In genomic region chr9:2013688-2014087, GRCh38 we compare ENCODE assay signal across 9 cellular contexts. TPM values are rescaled to one million over a fixed set of nuclear protein-coding genes. Genes with fewer than 3 reads are reported as not detected.
DNase-seq lines count a peak whose midpoint lies in the region; ATAC-seq and TF ChIP-seq lines count a peak whose summit lies in the region.
"Had no signal": no experiment of that assay in that cellular context is flagged by ENCODE, and none has a peak within 500 bp of the region (broad histone marks: within the 10 kb centered on the region; RNA-seq: fewer than 3 reads in every experiment).

No MANE protein-coding gene starts in this region.

- no peak overlapping the region for H4K8ac ChIP-seq in mesendoderm (ENCODE audit: low read depth, low read length)

- H3K9me3 ChIP-seq in T-helper 17 cell (ENCODE audit: control insufficient read depth, low read length, poor library complexity, severe bottlenecking) (no peaks in the 10 kb centered on the region), skeletal muscle tissue (ENCODE audit: control insufficient read depth in 3 of 3, low read length in 3 of 3) (no peaks in the 10 kb centered on the region)

- TF ChIP-seq CTCF in GM23338 (conservative IDR thresholded peaks at IDR 0.05; ENCODE audit: low read depth in 2 of 2), result no peak

- H3F3A ChIP-seq in GM23338 (replicated peaks; ENCODE audit: low read depth), result no peaks in the 10 kb centered on the region

- H3K27ac Mint-ChIP-seq in GM23338 (no peak overlapping the region), T-helper 17 cell (peak overlapping the region; percentile 94)

- H3K27ac ChIP-seq in GM23338 (ENCODE audit: low read depth), result no peak overlapping the region
- peak overlapping the region; percentile 87 for H3K27ac ChIP-seq in skeletal muscle tissue (ENCODE audit: low read depth, low read length)
- no peak overlapping the region for H3K27ac ChIP-seq in mesendoderm (ENCODE audit: low read depth, low read length)

- DNase-seq in GM23338 (ENCODE audit: low spot score) (no peak), T-helper 17 cell (no peak), fibroblast of peridontal ligament (ENCODE audit: extremely low read depth) (peak; percentile 74), mesendoderm (no peak), D341Med (ENCODE audit: low spot score) (no peak), C1 segment of cervical spinal cord (lab: John Stamatoyannopoulos, UW) (no peak)
- DNase-seq: NCI-H748 treated with DMSO at 0.1 percent for 48 hours had no signal

- H3K36me3 ChIP-seq in GM23338 (ENCODE audit: insufficient read depth), result no peaks in the 10 kb centered on the region
- H3K36me3 ChIP-seq in skeletal muscle tissue (ENCODE audit: control insufficient read depth in 3 of 3, insufficient read depth in 3 of 3, low read length in 3 of 3), result no peaks in the 10 kb centered on the region
- H3K36me3 ChIP-seq in mesendoderm (ENCODE audit: control insufficient read depth, insufficient read depth, low read length), result no peaks in the 10 kb centered on the region

- no peak overlapping the region for H4K5ac ChIP-seq in mesendoderm (ENCODE audit: low read length)

- H3K4me1 ChIP-seq in GM23338 (ENCODE audit: insufficient read depth) (peaks cover 11% of the 10 kb centered on the region; the same call in 1 of the 2 replicates), skeletal muscle tissue (ENCODE audit: control insufficient read depth in 3 of 3, insufficient read depth in 3 of 3, low read length in 3 of 3) (peaks cover 6 to 16% (median 12%) of the 10 kb centered on the region in 3 donors), mesendoderm (ENCODE audit: control insufficient read depth, low read depth, low read length) (peaks cover 2% of the 10 kb centered on the region)

- no peak overlapping the region for H2BK120ac ChIP-seq in mesendoderm (ENCODE audit: low read depth, low read length)

- no peak overlapping the region for H3K18ac ChIP-seq in mesendoderm (ENCODE audit: low read length)

- H3K27me3 Mint-ChIP-seq in GM23338 (ENCODE audit: insufficient read depth, low read depth, poor library complexity) (peaks cover 50% of the 10 kb centered on the region), T-helper 17 cell (peaks cover 5% of the 10 kb centered on the region)

- no peak overlapping the region for H2AFZ ChIP-seq in GM23338

- WGBS in mesendoderm (ENCODE audit: extremely low coverage, insufficient coverage, low lambda C conversion rate), result no CpG with 5 or more reads among the region's 2 CpGs

- no peak overlapping the region for H3K56ac ChIP-seq in mesendoderm (ENCODE audit: low read length)

- H2AK5ac ChIP-seq in mesendoderm (ENCODE audit: low read length), result no peak overlapping the region

- peak overlapping the region; percentile 91 for H3K4me3 ChIP-seq in GM23338
- H3K4me3 ChIP-seq in skeletal muscle tissue (ENCODE audit: low read length in 3 of 3), result peak overlapping the region; percentile 91 to 95 (median 92)
- no peak overlapping the region for H3K4me3 ChIP-seq in mesendoderm (ENCODE audit: low read length)

- H3K36me3 Mint-ChIP-seq in GM23338 (ENCODE audit: low read depth) (no peaks in the 10 kb centered on the region; the same call in 2 of the 3 replicates), T-helper 17 cell (ENCODE audit: low read depth) (peaks cover 8% of the 10 kb centered on the region)

- H3K9me2 ChIP-seq in GM23338 (ENCODE audit: insufficient read depth), result no peaks in the 10 kb centered on the region

- H3K9ac ChIP-seq in skeletal muscle tissue (ENCODE audit: low read depth in 1 of 3, low read length in 3 of 3) (peak overlapping the region in 2 of 3 donors; percentile 85 to 96), mesendoderm (ENCODE audit: low read length) (no peak overlapping the region)

- H3K4me1 Mint-ChIP-seq in GM23338 (peaks cover 14% of the 10 kb centered on the region), T-helper 17 cell (peaks cover 19% of the 10 kb centered on the region)

- H3K4me3 Mint-ChIP-seq in GM23338 (peak overlapping the region; percentile 91; the same call in 2 of the 3 replicates), T-helper 17 cell (peak overlapping the region; percentile 25)

- H2BK5ac ChIP-seq in mesendoderm (ENCODE audit: low read length), result no peak overlapping the region

- no peak for ATAC-seq in GM23338
- ATAC-seq in T-helper 17 cell, result no peak
- no peak for ATAC-seq in HG03565 (IDR thresholded peaks at IDR 0.05; ENCODE audit: unreplicated experiment)

- H4K20me1 ChIP-seq in GM23338 (replicated peaks; ENCODE audit: insufficient read depth), result no peaks in the 10 kb centered on the region

- no peaks in the 10 kb centered on the region for H3K79me1 ChIP-seq in mesendoderm (ENCODE audit: low read length)

- no peak overlapping the region for H3K23ac ChIP-seq in mesendoderm (ENCODE audit: low read length)

- peak overlapping the region; percentile 92 for H3K4me2 ChIP-seq in GM23338
- no peak overlapping the region for H3K4me2 ChIP-seq in mesendoderm (ENCODE audit: low read length)

- no peaks in the 10 kb centered on the region for H3K79me2 ChIP-seq in GM23338 (replicated peaks; ENCODE audit: insufficient read depth)
- H3K79me2 ChIP-seq in mesendoderm (ENCODE audit: control insufficient read depth, insufficient read depth, low read length), result no peaks in the 10 kb centered on the region

- no peaks in the 10 kb centered on the region for H3K9me3 Mint-ChIP-seq in GM23338

- peaks cover 64% of the 10 kb centered on the region for H3K27me3 ChIP-seq in GM23338 (ENCODE audit: insufficient read depth)
- no peaks in the 10 kb centered on the region for H3K27me3 ChIP-seq in skeletal muscle tissue (ENCODE audit: control insufficient read depth in 3 of 3, insufficient read depth in 3 of 3, low read length in 3 of 3)
- peaks cover 9% of the 10 kb centered on the region for H3K27me3 ChIP-seq in mesendoderm (ENCODE audit: insufficient read depth, low read length, poor library complexity)

- H3K4ac ChIP-seq in mesendoderm (ENCODE audit: low read depth, low read length), result no peak overlapping the region

- H2BK15ac ChIP-seq in mesendoderm (replicated peaks; ENCODE audit: low read depth), result no peak overlapping the region

TF ChIP-seq in GM23338, 12 proteins besides CTCF, POLR2A, EP300 and RAD21 (continues in another document):
- TF ChIP-seq ZNF462 (CRISPR knock-in tag; IDR thresholded peaks at IDR 0.05) (no peak), CREB1 (CRISPR knock-in tag; IDR thresholded peaks at IDR 0.05; ENCODE audit: low read depth) (no peak)

RNA-seq across cellular contexts. Expression of gene SMARCA2, which starts 1.5 kb away (rescaled TPM):
- 21.9 and 22.9 TPM in 2 replicates for total RNA-seq in GM23338 (2014; rRNA removed; shearing (Covaris generic))
- 18.4 and 21.7 TPM in 2 replicates for polyA plus RNA-seq in GM23338 (2016; fragmentation: Nextera tagmentation; extraction: Ambion mirVana)
- total RNA-seq in T-helper 17 cell, result 100 to 1,000 TPM; 244 to 296 TPM
- 88.7 TPM for total RNA-seq in skeletal muscle tissue
- 4.8 TPM for polyA plus RNA-seq in mesendoderm (2013, experiment 1 of 2)
- polyA plus RNA-seq in mesendoderm (2013, experiment 2 of 2), result 5.1 TPM
